14 cellular contexts compared by ENCODE assay signal in genomic region chr20:31594002-31594557, GRCh38. TPM values are rescaled to one million over a fixed set of nuclear protein-coding genes. Genes with fewer than 3 reads are reported as not detected.
DNase-seq lines count a peak whose midpoint lies in the region; ATAC-seq, FAIRE-seq and TF ChIP-seq lines count a peak whose summit lies in the region.
"Had no signal": no experiment of that assay in that cellular context is flagged by ENCODE, and none has a peak within 500 bp of the region (broad histone marks: within the 10 kb centered on the region; RNA-seq: fewer than 3 reads in every experiment).

No MANE protein-coding gene starts in this region.

- no peaks in the 10 kb centered on the region; a peak in 1 of 7 replicates for H3K36me3 Mint-ChIP-seq in H9 (ENCODE audit: insufficient read depth in 1 of 3, low read depth in 3 of 3)

- H3K4me2 ChIP-seq in H9 (ENCODE audit: insufficient read depth, insufficient read length, low read length) (no peak overlapping the region), keratinocyte (ENCODE audit: control insufficient read depth, extremely low read depth, insufficient read depth, low read depth, low read length) (peak overlapping the region; percentile 62)

- H3K36me3 ChIP-seq in SJSA1 (no peaks in the 10 kb centered on the region), keratinocyte (ENCODE audit: control insufficient read depth in 2 of 2, extremely low read depth in 1 of 2, insufficient read depth in 2 of 2, low read length in 2 of 2) (no peaks in the 10 kb centered on the region), small intestine (ENCODE audit: control insufficient read depth in 2 of 2, insufficient read depth in 2 of 2, low read length in 2 of 2) (no peaks in the 10 kb centered on the region)
- H3K36me3 ChIP-seq: pancreas had no signal

- H3K27ac ChIP-seq in H9 (ENCODE audit: insufficient read length, low read depth, low read length) (no peak overlapping the region), SJSA1 (peak overlapping the region; percentile 63; the same call in 1 of the 2 replicates), keratinocyte (ENCODE audit: control insufficient read depth, insufficient read depth, low read length) (peak overlapping the region; percentile 76), small intestine (ENCODE audit: low read depth in 1 of 2, low read length in 1 of 2) (peak overlapping the region; percentile 82 to 89)
- H3K27ac ChIP-seq: pancreas had no signal

- no peak for TF ChIP-seq POLR2A in erythroblast (IDR thresholded peaks at IDR 0.05; ENCODE audit: low read length)

- intact Hi-C loops in left colon (cut with DNase I, micrococcal nuclease), result no loop called here

- no peaks in the 10 kb centered on the region; a peak in 3 of 5 replicates for H3K9me3 Mint-ChIP-seq in H9
- H3K9me3 Mint-ChIP-seq: CD4-positive, alpha-beta T cell had no signal

- ATAC-seq in left colon, result no peak

- H3K27ac Mint-ChIP-seq in H9, result peak overlapping the region; percentile 68 to 96 (median 69)
- H3K27ac Mint-ChIP-seq: CD4-positive, alpha-beta T cell had no signal

- H3K56ac ChIP-seq in H9 (ENCODE audit: insufficient read length, low read depth, low read length), result no peak overlapping the region

- H3K9me3 ChIP-seq in H9 (ENCODE audit: control insufficient read depth, low read depth, low read length) (no peaks in the 10 kb centered on the region), SJSA1 (replicated peaks) (no peaks in the 10 kb centered on the region), keratinocyte (ENCODE audit: control insufficient read depth, low read depth, low read length) (no peaks in the 10 kb centered on the region), small intestine (ENCODE audit: control insufficient read depth, low read depth) (no peaks in the 10 kb centered on the region)
- H3K9me3 ChIP-seq: pancreas had no signal

- no peak overlapping the region; the same call in 1 of the 2 replicates for H3K14ac ChIP-seq in H9 (ENCODE audit: insufficient read depth, low read length)

- H2AK5ac ChIP-seq in H9 (ENCODE audit: insufficient read length, low read length), result no peak overlapping the region

- no peak overlapping the region for H2BK12ac ChIP-seq in H9 (ENCODE audit: insufficient read length, low read depth, low read length)

- no peak overlapping the region; a peak in 1 of 5 replicates for H3K4me3 Mint-ChIP-seq in H9
- H3K4me3 Mint-ChIP-seq: CD4-positive, alpha-beta T cell had no signal

- H3T11ph ChIP-seq in H9 (ENCODE audit: low read length), result no peak overlapping the region

- H3K79me1 ChIP-seq in H9 (ENCODE audit: insufficient read depth, low read depth, low read length, poor library complexity, severe bottlenecking), result no peaks in the 10 kb centered on the region

- H3K27me3 ChIP-seq in H9 (ENCODE audit: insufficient read depth, low read length) (no peaks in the 10 kb centered on the region), SJSA1 (replicated peaks) (no peaks in the 10 kb centered on the region), keratinocyte (ENCODE audit: control insufficient read depth, extremely low read depth, insufficient read depth, low read length) (no peaks in the 10 kb centered on the region), small intestine (ENCODE audit: control insufficient read depth in 2 of 2, insufficient read depth in 2 of 2, low read length in 2 of 2) (no peaks in the 10 kb centered on the region)
- H3K27me3 ChIP-seq: pancreas had no signal

- peak overlapping the region; percentile 69 for H3K18ac ChIP-seq in H9 (ENCODE audit: insufficient read length, low read depth, low read length)

- H3K23ac ChIP-seq in H9 (ENCODE audit: insufficient read length, low read depth, low read length), result no peak overlapping the region

- peaks cover 2% of the 10 kb centered on the region for H3K9me1 ChIP-seq in keratinocyte (ENCODE audit: control insufficient read depth, extremely low read depth, insufficient read depth, low read length)

- no peak overlapping the region for H4K8ac ChIP-seq in H9 (replicated peaks; ENCODE audit: insufficient read length, low read depth, low read length)

- H2BK20ac ChIP-seq in H9 (ENCODE audit: low read depth, low read length, poor library complexity, severe bottlenecking), result no peak overlapping the region

- H3K23me2 ChIP-seq in H9 (ENCODE audit: insufficient read length, low read depth, low read length, poor library complexity, severe bottlenecking), result no peaks in the 10 kb centered on the region

- dilution Hi-C loops in keratinocyte (cut with MboI; ENCODE audit: extremely low pct_ligation_motif_present, low sequenced_read_pairs), result no loop called here

- no peak overlapping the region for H2BK5ac ChIP-seq in H9 (ENCODE audit: insufficient read length, low read length)

- WGBS in H9 (ENCODE audit: extremely low coverage, insufficient read length, low lambda C conversion rate), result no CpG with 5 or more reads among the region's 13 CpGs
- WGBS in small intestine, 3 donors, result 75 to 85% (median 75%) methylated on average over 13 of the region's 13 CpGs

- peaks cover 51 to 55% of the 10 kb centered on the region in 2 experiments for H3K4me1 Mint-ChIP-seq in H9

- TF ChIP-seq CTCF in H9 (conservative IDR thresholded peaks at IDR 0.05) (no peak), keratinocyte (optimal IDR thresholded peaks at IDR 0.05 in 1 of 3, IDR thresholded peaks at IDR 0.05 in 1 of 3, conservative IDR thresholded peaks at IDR 0.05 in 1 of 3; ENCODE audit: extremely low read depth in 1 of 3, insufficient read depth in 2 of 3, low read length in 3 of 3) (no peak)

- no peak overlapping the region for H2BK15ac ChIP-seq in H9 (ENCODE audit: low read depth, low read length)

- H4K91ac ChIP-seq in H9 (ENCODE audit: insufficient read length, low read depth, low read length), result no peak overlapping the region

- H3K9ac ChIP-seq in H9 (ENCODE audit: extremely low read depth, insufficient read length, low read length), result no peak overlapping the region
- H3K9ac ChIP-seq in keratinocyte (ENCODE audit: control insufficient read depth, extremely low read depth, insufficient read depth, low read length), result peak overlapping the region; percentile 56

- no peak for DNase-seq in H9
- DNase-seq in SJSA1 (ENCODE audit: low read depth in 1 of 2, low spot score in 2 of 2), result no peak
- DNase-seq in keratinocyte (ENCODE audit: low read depth, low spot score), result no peak
- no peak for DNase-seq in small intestine
- no peak for DNase-seq in anterior cingulate cortex (lab: John Stamatoyannopoulos, UW)
- no peak for DNase-seq in left colon
- no peak for DNase-seq in erythroblast (lab: John Stamatoyannopoulos, UW)
- DNase-seq: activated naive CD4-positive, alpha-beta T cell; CD4-positive, alpha-beta T cell; NCI-H187 treated with DMSO at 0.1 percent for 48 hours; NCI-H526 treated with DMSO at 0.1 percent for 48 hours; pancreas had no signal

- FAIRE-seq in keratinocyte (lab: Jason Lieb, UNC), result no peak
- FAIRE-seq in small intestine (lab: Jason Lieb, UNC), result no peak
- FAIRE-seq: bronchial epithelial cell, G401.6, pancreas had no signal

- H3K4ac ChIP-seq in H9 (ENCODE audit: low read depth, low read length), result no peak overlapping the region

- no peak overlapping the region for H3K4me3 ChIP-seq in SJSA1
- no peak overlapping the region for H3K4me3 ChIP-seq in keratinocyte (ENCODE audit: control insufficient read depth in 2 of 3, extremely low read depth in 1 of 3, insufficient read depth in 2 of 3, low read depth in 1 of 3, low read length in 3 of 3)
- H3K4me3 ChIP-seq in small intestine (ENCODE audit: low read depth in 1 of 2, low read length in 2 of 2), result peak overlapping the region in 1 of 2 donors; percentile 17
- H3K4me3 ChIP-seq: pancreas had no signal

- H4K20me1 ChIP-seq in H9 (ENCODE audit: control insufficient read depth, insufficient read depth, insufficient read length) (no peaks in the 10 kb centered on the region), keratinocyte (ENCODE audit: control insufficient read depth, extremely low read depth, insufficient read depth, low read length) (no peaks in the 10 kb centered on the region)

- no peak overlapping the region for H4K5ac ChIP-seq in H9 (ENCODE audit: insufficient read length, low read depth, low read length)

- no peak overlapping the region for H2BK120ac ChIP-seq in H9 (ENCODE audit: low read depth, low read length, poor library complexity, severe bottlenecking)

- no peaks in the 10 kb centered on the region; the same call in 1 of the 2 replicates for H3K27me3 Mint-ChIP-seq in H9 (ENCODE audit: low read depth)

- H2AFZ ChIP-seq in H9 (ENCODE audit: low read length) (no peak overlapping the region), keratinocyte (ENCODE audit: control insufficient read depth, low read length) (no peak overlapping the region)

- H3K79me2 ChIP-seq in H9 (ENCODE audit: insufficient read depth, low read length) (no peaks in the 10 kb centered on the region), keratinocyte (ENCODE audit: control insufficient read depth, insufficient read depth, low read length) (no peaks in the 10 kb centered on the region)

- H3K4me1 ChIP-seq in H9 (ENCODE audit: insufficient read depth, low read length) (peaks cover 7% of the 10 kb centered on the region; the same call in 1 of the 2 replicates), SJSA1 (replicated peaks) (peaks cover 52% of the 10 kb centered on the region), keratinocyte (ENCODE audit: control insufficient read depth, extremely low read depth, insufficient read depth, low read length) (peaks cover 29% of the 10 kb centered on the region), small intestine (ENCODE audit: control insufficient read depth in 2 of 2, insufficient read depth in 1 of 2, low read depth in 1 of 2, low read length in 1 of 2) (peaks cover 0 to 8% of the 10 kb centered on the region in 2 donors)
- H3K4me1 ChIP-seq: pancreas had no signal

RNA-seq across cellular contexts. Expression of gene ID1, which starts 11.0 kb away (rescaled TPM):
- total RNA-seq in H9 (2021) (355 and 360 TPM in 2 replicates), left colon (100 to 1,000 TPM; 298 to 363 TPM)
- total RNA-seq in SJSA1 (2014; rRNA removed; shearing (Covaris generic)), result 700 and 729 TPM in 2 replicates
- polyA plus RNA-seq in keratinocyte (24.4 to 40.8 TPM (median 33.0 TPM) in 3 replicates), small intestine (100 to 1,000 TPM; 215 to 335 (median 284) TPM)
- polyA plus RNA-seq in keratinocyte (2011; ENCODE audit: low read depth), result 34.7 TPM
- 10.6 and 31.2 TPM in 2 replicates for polyA plus RNA-seq in keratinocyte (2011; cell fraction: cytosol; rRNA removed)
- polyA plus RNA-seq in keratinocyte (2011; cell fraction: nucleus; rRNA removed), result 42.7 and 42.9 TPM in 2 replicates
- 28.1 and 65.4 TPM in 2 replicates for polyA plus RNA-seq in keratinocyte (2012; ENCODE audit: low replicate concordance)
- 8.9 to 12.6 TPM (median 9.4 TPM) in 3 replicates for polyA minus RNA-seq in keratinocyte
- 68.7 TPM for polyA minus RNA-seq in keratinocyte (2011; cell fraction: cytosol; rRNA and poly(A)+ RNA removed)
- 23.6 and 35.0 TPM in 2 replicates for polyA minus RNA-seq in keratinocyte (2011; cell fraction: nucleus; rRNA and poly(A)+ RNA removed)

RNA-seq across cellular contexts. Expression of gene COX4I2, which starts 43.6 kb away (rescaled TPM):
- total RNA-seq in H9 (2021) (not detected in 2 replicates), left colon (under 1 TPM in 1 of 2 donors, not detected in 1; 0.67 TPM)
- total RNA-seq in SJSA1 (2014; rRNA removed; shearing (Covaris generic)), result not detected in 2 replicates
- polyA plus RNA-seq in keratinocyte (not detected in 3 replicates), small intestine (1 to 10 TPM in 1 of 3 donors, not detected in 2; 3.7 TPM)
- polyA plus RNA-seq in keratinocyte (2011; ENCODE audit: low read depth), result not detected
- polyA plus RNA-seq in keratinocyte (2011; cell fraction: cytosol; rRNA removed), result not detected in 2 replicates
- polyA plus RNA-seq in keratinocyte (2011; cell fraction: nucleus; rRNA removed), result not detected in 2 replicates
- not detected in 2 replicates for polyA plus RNA-seq in keratinocyte (2012; ENCODE audit: low replicate concordance)
- polyA minus RNA-seq in keratinocyte, result not detected in 3 replicates
- not detected for polyA minus RNA-seq in keratinocyte (2011; cell fraction: cytosol; rRNA and poly(A)+ RNA removed)
- polyA minus RNA-seq in keratinocyte (2011; cell fraction: nucleus; rRNA and poly(A)+ RNA removed), result not detected in 2 replicates
- total RNA-seq: bronchial epithelial cell; CD4-positive, alpha-beta T cell had no signal
